In genomic region chr3:11640009-11640673, GRCh38 we compare ENCODE assay signal across 9 cellular contexts. TPM values are rescaled to one million over a fixed set of nuclear protein-coding genes. Genes with fewer than 3 reads are reported as not detected.
A peak's percentile ranks its signal among the peaks of the same experiment; 100 is the strongest.
DNase-seq lines count a peak whose midpoint lies in the region; ATAC-seq, FAIRE-seq and TF ChIP-seq lines count a peak whose summit lies in the region.
"Had no signal": no experiment of that assay in that cellular context is flagged by ENCODE, and none has a peak within 500 bp of the region (broad histone marks: within the 10 kb centered on the region; RNA-seq: fewer than 3 reads in every experiment).

No MANE protein-coding gene starts in this region.

- H3K4me1 ChIP-seq in IMR-90 (ENCODE audit: control insufficient read depth, insufficient read depth, low read length) (peaks cover 32% of the 10 kb centered on the region), breast epithelium (peaks cover 14 to 16% of the 10 kb centered on the region in 2 donors)

- POLR2A ChIA-PET in IMR-90 (lab: Charles Lee; ENCODE audit: unreplicated experiment), result interaction anchor here (0.6 kb wide), 1 partner anchor 40 kb away, joined by 5 read pairs; no protein-coding TSS in a partner anchor

- peaks cover 12% of the 10 kb centered on the region for H3K9me1 ChIP-seq in IMR-90 (ENCODE audit: insufficient read depth, low read length)

- no peaks in the 10 kb centered on the region for H3K9me3 ChIP-seq in IMR-90 (ENCODE audit: control insufficient read depth, insufficient read depth, low read length)
- no peaks in the 10 kb centered on the region for H3K9me3 ChIP-seq in breast epithelium
- H3K9me3 ChIP-seq in neural cell (ENCODE audit: low read length), result no peaks in the 10 kb centered on the region

- H3K9ac ChIP-seq in IMR-90 (ENCODE audit: low read depth, low read length), result peak overlapping the region; percentile 40; the same call in 1 of the 2 replicates
- H3K9ac ChIP-seq in neural cell (ENCODE audit: low read length), result no peak overlapping the region

- CTCF ChIA-PET in IMR-90 (lab: Yijun Ruan, JAX), result interaction anchor here (0.7 kb wide), 2 partner anchors 21 to 273 kb away, joined by 4 to 5 read pairs; no protein-coding TSS in a partner anchor

- no TSS peak for BruUV-seq in IMR-90 (replicated peaks; lab: Mats Ljungman, UMichigan)

- no peaks in the 10 kb centered on the region for H3F3A ChIP-seq in neural cell (ENCODE audit: insufficient read depth, low read length, poor library complexity, severe bottlenecking)

- peak overlapping the region; percentile 73 for H3K4ac ChIP-seq in IMR-90 (ENCODE audit: low read depth, low read length)

- peak overlapping the region; percentile 12 for H2AK9ac ChIP-seq in IMR-90 (replicated peaks; ENCODE audit: low read depth, low read length, poor library complexity)

- dilution Hi-C loops in IMR-90 (cut with HindIII; ENCODE audit: low sequenced_read_pairs, unreplicated experiment), result no loop called here

- no peak for TF ChIP-seq CTCF in AG09309 (IDR thresholded peaks at IDR 0.05; ENCODE audit: control insufficient read depth, insufficient read depth, low read depth, low read length, missing control alignments)
- no peak for TF ChIP-seq CTCF in IMR-90 (conservative IDR thresholded peaks at IDR 0.05; ENCODE audit: low read depth, low read length)
- no peak for TF ChIP-seq CTCF in breast epithelium (IDR thresholded peaks at IDR 0.05)
- TF ChIP-seq CTCF in neural cell (IDR thresholded peaks at IDR 0.05; ENCODE audit: poor library complexity, severe bottlenecking), result no peak
- TF ChIP-seq CTCF in GM10266 (IDR thresholded peaks at IDR 0.05; ENCODE audit: control insufficient read depth, insufficient read depth, low read depth, missing control alignments), result no peak

- peak overlapping the region; percentile 81 for H2AK5ac ChIP-seq in IMR-90 (ENCODE audit: low read depth, low read length)

- in situ Hi-C loops in IMR-90 (cut with MboI; ENCODE audit: low sequenced_read_pairs), result loop anchor here (10.0 kb wide), 1 partner anchor 75 kb away; no protein-coding TSS in a partner anchor

- H3K18ac ChIP-seq in IMR-90 (ENCODE audit: low read depth, low read length), result peak overlapping the region; percentile 47

- intact Hi-C loops in IMR-90 (cut with micrococcal nuclease), result no loop called here
- intact Hi-C loops in breast epithelium (cut with DNase I; ENCODE audit: low total_unique reads), result no loop called here

- H3K4me2 ChIP-seq in IMR-90 (ENCODE audit: low read depth, low read length) (peak overlapping the region; percentile 41), neural cell (ENCODE audit: low read length) (no peak overlapping the region)

- H4K5ac ChIP-seq in IMR-90 (ENCODE audit: low read depth, low read length), result peak overlapping the region; percentile 16

- H3K14ac ChIP-seq in IMR-90 (replicated peaks; ENCODE audit: low read depth, low read length), result peak overlapping the region; percentile 89

- DNase-seq in AG09309 (ENCODE audit: low read depth), result no peak
- DNase-seq in IMR-90, result peak; percentile 37
- DNase-seq in breast epithelium (ENCODE audit: low spot score in 2 of 2), result no peak
- no peak for DNase-seq in GM10266 (ENCODE audit: extremely low spot score)
- DNase-seq in RCC 7860 (ENCODE audit: low spot score), result no peak
- DNase-seq in SK-N-DZ (ENCODE audit: low spot score), result no peak
- DNase-seq: NCI-H748 treated with DMSO at 0.1 percent for 48 hours had no signal

- peak overlapping the region; percentile 14 for H2BK120ac ChIP-seq in IMR-90 (ENCODE audit: low read depth, low read length)

- no peak overlapping the region; the same call in 1 of the 2 replicates for H3K56ac ChIP-seq in IMR-90 (ENCODE audit: extremely low read depth, insufficient read depth, low read length)

- H3K4me3 ChIP-seq in AG09309 (ENCODE audit: control insufficient read depth, low read depth, low read length) (peak overlapping the region; percentile 73), IMR-90 (ENCODE audit: insufficient read depth, low read depth, low read length) (no peak overlapping the region; the same call in 1 of the 2 replicates), breast epithelium (peak overlapping the region; percentile 43 to 75 (median 68)), neural cell (ENCODE audit: low read length) (peak overlapping the region; percentile 94)

- peak overlapping the region; percentile 32 for H3K23ac ChIP-seq in IMR-90 (ENCODE audit: low read depth, low read length)

- H4K91ac ChIP-seq in IMR-90 (ENCODE audit: insufficient read depth, low read depth, low read length), result peak overlapping the region; percentile 27

- FAIRE-seq in RCC 7860 (lab: Jason Lieb, UNC), result no peak

- H4K8ac ChIP-seq in IMR-90 (ENCODE audit: low read depth in 2 of 2, low read length in 2 of 2), result peak overlapping the region; percentile 41 to 56; a peak in 2 of 4 replicates

- H3K79me1 ChIP-seq in IMR-90 (ENCODE audit: low read depth in 1 of 2, low read length in 2 of 2), result peaks cover 9 to 45% of the 10 kb centered on the region in 2 experiments

- peak overlapping the region; percentile 4 for H2BK5ac ChIP-seq in IMR-90 (ENCODE audit: low read depth, low read length, poor library complexity, severe bottlenecking)

- 62% methylated on average over 3 of the region's 9 CpGs; no CpG with 5 or more reads in 1 of the 2 experiments for WGBS in IMR-90 (ENCODE audit: extremely low coverage in 2 of 2, insufficient read length in 1 of 2), 2 experiments

- peak overlapping the region; percentile 45 for H2BK20ac ChIP-seq in IMR-90 (ENCODE audit: low read depth, low read length)

- no peak for TF ChIP-seq EP300 in neural cell (conservative IDR thresholded peaks at IDR 0.05; ENCODE audit: poor library complexity, severe bottlenecking)

- H3K27me3 ChIP-seq in IMR-90 (ENCODE audit: control insufficient read depth, insufficient read depth, low read length) (no peaks in the 10 kb centered on the region), breast epithelium (no peaks in the 10 kb centered on the region), neural cell (ENCODE audit: insufficient read depth, low read depth, low read length) (no peaks in the 10 kb centered on the region)

- TF ChIP-seq RAD21 in IMR-90 (IDR thresholded peaks at IDR 0.05; ENCODE audit: low read length) (no peak), neural cell (conservative IDR thresholded peaks at IDR 0.05) (no peak)

- H3K36me3 ChIP-seq in IMR-90 (ENCODE audit: control insufficient read depth, insufficient read depth, low read length), result peaks cover 10% of the 10 kb centered on the region
- H3K36me3 ChIP-seq in breast epithelium, result no peaks in the 10 kb centered on the region
- H3K36me3 ChIP-seq in neural cell (ENCODE audit: insufficient read depth, low read length), result no peaks in the 10 kb centered on the region

- H3K9me2 ChIP-seq in neural cell (ENCODE audit: insufficient read depth, low read length), result no peaks in the 10 kb centered on the region

- ATAC-seq in IMR-90 (ENCODE audit: low read depth) (no peak), GM21381 (IDR thresholded peaks at IDR 0.05; ENCODE audit: unreplicated experiment) (no peak)

- peaks cover 75% of the 10 kb centered on the region for H3K79me2 ChIP-seq in neural cell (replicated peaks; ENCODE audit: insufficient read depth, low read length)

- no peak overlapping the region for H2AFZ ChIP-seq in IMR-90 (replicated peaks; ENCODE audit: low read length, poor library complexity)
- no peak overlapping the region for H2AFZ ChIP-seq in neural cell (ENCODE audit: low read depth, low read length)

- peak overlapping the region; percentile 59; the same call in 1 of the 3 replicates for H2BK15ac ChIP-seq in IMR-90 (ENCODE audit: low read depth, low read length)

- no peak for TF ChIP-seq POLR2A in IMR-90 (IDR thresholded peaks at IDR 0.05; ENCODE audit: low read depth, low read length)
- no peak for TF ChIP-seq POLR2A in breast epithelium (IDR thresholded peaks at IDR 0.05)

- H4K20me1 ChIP-seq in IMR-90 (ENCODE audit: insufficient read depth, low read length), result peaks cover 46% of the 10 kb centered on the region
- H4K20me1 ChIP-seq in neural cell (ENCODE audit: insufficient read depth), result no peaks in the 10 kb centered on the region

- H3K27ac ChIP-seq in IMR-90 (ENCODE audit: insufficient read depth, low read length) (peak overlapping the region; percentile 45; the same call in 1 of the 2 replicates), breast epithelium (peak overlapping the region; percentile 92 to 98), neural cell (ENCODE audit: low read length) (no peak overlapping the region)

TF ChIP-seq in IMR-90, 13 proteins besides CTCF, POLR2A, EP300 and RAD21 (continues in another document):
- TF ChIP-seq CHD1 (IDR thresholded peaks at IDR 0.05; ENCODE audit: low read depth, low read length) (no peak), FOS (IDR thresholded peaks at IDR 0.05; ENCODE audit: low read depth, low read length) (no peak), MAZ (IDR thresholded peaks at IDR 0.05; ENCODE audit: borderline replicate concordance, low read depth, low read length) (no peak)

TF ChIP-seq in neural cell, 6 proteins besides CTCF, POLR2A, EP300 and RAD21 (continues in another document):
- TF ChIP-seq TAF1 (IDR thresholded peaks at IDR 0.05; ENCODE audit: low read depth) (no peak), SMC3 (conservative IDR thresholded peaks at IDR 0.05; ENCODE audit: poor library complexity) (no peak)

RNA-seq across cellular contexts. Expression of gene VGLL4, which starts 3.6 kb away (rescaled TPM):
- 26.2 and 34.2 TPM in 2 replicates for total RNA-seq in IMR-90 (2012; rRNA removed)
- polyA plus RNA-seq in IMR-90 (2012; rRNA removed), result 35.4 and 45.8 TPM in 2 replicates
- 36.0 and 50.5 TPM in 2 replicates for polyA plus RNA-seq in IMR-90 (2012; cell fraction: cytosol; rRNA removed)
- polyA plus RNA-seq in IMR-90 (2012; cell fraction: nucleus; rRNA removed; ENCODE audit: low replicate concordance), result 72.1 and 93.1 TPM in 2 replicates
- 10 to 100 TPM; 48.0 to 90.0 (median 68.5) TPM for total RNA-seq in breast epithelium
- polyA plus RNA-seq in neural cell, result 102 and 113 TPM in 2 replicates
- polyA minus RNA-seq in neural cell, result 117 and 230 TPM in 2 replicates
- polyA plus RNA-seq in SK-N-DZ (2014; cell fraction: cytosol; rRNA removed), result 66.3 and 66.4 TPM in 2 replicates
- 36.2 and 37.4 TPM in 2 replicates for polyA plus RNA-seq in SK-N-DZ (2014; cell fraction: nucleus; rRNA removed)
